ENCODE assay signal across 8 cellular contexts in genomic region chr3:169668957-169669681, GRCh38. TPM values are rescaled to one million over a fixed set of nuclear protein-coding genes. Genes with fewer than 3 reads are reported as not detected.
DNase-seq lines count a peak whose midpoint lies in the region; ATAC-seq and TF ChIP-seq lines count a peak whose summit lies in the region.

No MANE protein-coding gene starts in this region.

- peak; percentile 66 for ATAC-seq in GM18517 (IDR thresholded peaks at IDR 0.05; ENCODE audit: unreplicated experiment)
- peak; percentile 93 for ATAC-seq in HG02970 (IDR thresholded peaks at IDR 0.05; ENCODE audit: low FRiP score, unreplicated experiment)
- ATAC-seq in mucosa of descending colon: peak; percentile 93

- H3K27ac ChIP-seq in thymus (ENCODE audit: low read depth): no peak overlapping the region

- H3K4me1 ChIP-seq in mucosa of descending colon (ENCODE audit: low read depth) (peaks cover 11% of the 10 kb centered on the region), thymus (ENCODE audit: control insufficient read depth, insufficient read depth, low read length) (peaks cover 4% of the 10 kb centered on the region)

- peak; percentile 53 for TF ChIP-seq CTCF in AG10803 (conservative IDR thresholded peaks at IDR 0.05; ENCODE audit: low read length)
- TF ChIP-seq CTCF in epithelial cell of proximal tubule (conservative IDR thresholded peaks at IDR 0.05; ENCODE audit: low read depth, low read length): peak; percentile 76
- TF ChIP-seq CTCF in mucosa of descending colon (IDR thresholded peaks at IDR 0.05): peak; percentile 68

- H3K36me3 ChIP-seq in mucosa of descending colon (ENCODE audit: low read depth) (no peaks in the 10 kb centered on the region), thymus (ENCODE audit: control insufficient read depth, insufficient read depth) (no peaks in the 10 kb centered on the region)

- H3K4me3 ChIP-seq in AG10803 (ENCODE audit: low read length) (peak overlapping the region; percentile 22), epithelial cell of proximal tubule (ENCODE audit: low read depth, low read length) (peak overlapping the region; percentile 41), mucosa of descending colon (no peak overlapping the region), thymus (ENCODE audit: low read length) (peak overlapping the region; percentile 25)

- DNase-seq in AG10803 (ENCODE audit: low read depth) (peak; percentile 34), NCI-H146 (lab: John Stamatoyannopoulos, UW) (peak; percentile 69), UCSD-AML1 (lab: John Stamatoyannopoulos, UW; ENCODE audit: unreplicated experiment) (peak; percentile 46), epithelial cell of proximal tubule (ENCODE audit: low read depth) (no peak), mucosa of descending colon (peak; percentile 84 to 88 (median 85))

- H3K9me3 ChIP-seq in mucosa of descending colon (peaks cover 6% of the 10 kb centered on the region), thymus (ENCODE audit: control insufficient read depth) (no peaks in the 10 kb centered on the region)

- intact Hi-C loops in mucosa of descending colon (cut with DNase I, micrococcal nuclease): loop anchor here in 1 of 2 donors (10.0 kb wide), 2 partner anchors 374 to 524 kb away; no protein-coding TSS in a partner anchor

- H3K27me3 ChIP-seq in thymus (ENCODE audit: control insufficient read depth, insufficient read depth): peaks cover 59% of the 10 kb centered on the region

- WGBS in thymus: 2% methylated on average over 45 of the region's 45 CpGs

RNA-seq across cellular contexts. Expression of gene MECOM, which starts 5.6 kb away (rescaled TPM):
- total RNA-seq in epithelial cell of proximal tubule: 15.7 and 25.2 TPM in 2 replicates
- 100 to 1,000 TPM in 1 of 3 donors, 10 to 100 TPM in 2; 39.8 to 105 (median 90.5) TPM for total RNA-seq in mucosa of descending colon
- 3.5 TPM for polyA plus RNA-seq in thymus
